ENCODE assay signal across 18 cellular contexts in the genomic region with DNA sequence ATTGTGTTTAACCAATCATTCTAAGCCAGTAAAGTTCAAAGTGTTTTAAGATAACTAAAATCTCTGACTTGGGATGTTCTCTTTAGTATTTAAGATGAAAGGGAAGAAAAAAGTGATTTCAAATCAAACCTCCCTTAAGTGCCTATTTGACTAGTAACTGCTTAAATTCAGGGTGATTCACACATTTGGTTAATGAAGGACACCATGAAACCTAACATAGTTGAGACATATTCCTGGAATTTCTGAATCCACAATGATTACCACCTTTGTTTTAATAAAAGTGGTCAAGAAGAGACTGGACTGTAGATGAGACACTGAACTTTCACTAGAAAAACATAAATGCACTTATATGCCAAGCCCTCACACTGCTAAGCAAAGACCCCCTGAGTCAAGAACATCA.
A peak's percentile ranks its signal among the peaks of the same experiment; 100 is the strongest.
DNase-seq lines count a peak whose midpoint lies in the region; ATAC-seq, FAIRE-seq and TF ChIP-seq lines count a peak whose summit lies in the region.
"Had no signal": no experiment of that assay in that cellular context is flagged by ENCODE, and none has a peak within 500 bp of the region (broad histone marks: within the 10 kb centered on the region; RNA-seq: fewer than 3 reads in every experiment).

No MANE protein-coding gene starts in this region.

- peaks cover 57% of the 10 kb centered on the region for H3K4me1 Mint-ChIP-seq in T-helper 1 cell treated with Interleukin-12 subunit alpha and Interleukin-12 subunit beta and Interleukin-4 antibody, amounts not matched to agents 30 μg/mL and 1 μg/mL, for 36 hours (ENCODE audit: low read depth)
- peaks cover 72% of the 10 kb centered on the region for H3K4me1 Mint-ChIP-seq in nephron progenitor cell

- no peaks in the 10 kb centered on the region for H3K36me3 Mint-ChIP-seq in T-helper 1 cell treated with Interleukin-12 subunit alpha and Interleukin-12 subunit beta and Interleukin-4 antibody, amounts not matched to agents 30 μg/mL and 1 μg/mL, for 36 hours (ENCODE audit: low read depth)
- no peaks in the 10 kb centered on the region for H3K36me3 Mint-ChIP-seq in nephron progenitor cell (ENCODE audit: low read depth)

- H3K27me3 ChIP-seq in bronchial epithelial cell (ENCODE audit: control insufficient read depth, insufficient read depth, low read length), result no peaks in the 10 kb centered on the region
- H3K27me3 ChIP-seq: esophagus muscularis mucosa, stomach, upper lobe of right lung had no signal

- no peaks in the 10 kb centered on the region for H3K36me3 ChIP-seq in bronchial epithelial cell (ENCODE audit: control insufficient read depth, insufficient read depth, low read length)
- H3K36me3 ChIP-seq: esophagus muscularis mucosa, stomach, upper lobe of right lung had no signal

- TF ChIP-seq CTCF in bronchial epithelial cell (IDR thresholded peaks at IDR 0.05; ENCODE audit: insufficient read depth, low read length, severe bottlenecking), result no peak
- no peak for TF ChIP-seq CTCF in nephron progenitor cell (IDR thresholded peaks at IDR 0.05)

- no peaks in the 10 kb centered on the region for H3K27me3 Mint-ChIP-seq in T-helper 1 cell treated with Interleukin-12 subunit alpha and Interleukin-12 subunit beta and Interleukin-4 antibody, amounts not matched to agents 30 μg/mL and 1 μg/mL, for 36 hours (ENCODE audit: low read depth)
- H3K27me3 Mint-ChIP-seq in nephron progenitor cell (ENCODE audit: low read depth, poor library complexity), result peaks cover 3% of the 10 kb centered on the region
- H3K27me3 Mint-ChIP-seq: activated naive CD4-positive, alpha-beta T cell treated with anti-CD3 and anti-CD28 coated beads, Interleukin-2, amount 10 ng/mL, durations not matched to agents 7 days and 5 days had no signal

- no peak for DNase-seq in T-helper 1 cell
- peak; percentile 28 for DNase-seq in HT1080 (ENCODE audit: low read depth)
- DNase-seq in bronchial epithelial cell (ENCODE audit: low read depth), result peak; percentile 47
- DNase-seq in nephron progenitor cell, result no peak
- DNase-seq in NCI-H1105 (lab: John Stamatoyannopoulos, UW), result no peak
- DNase-seq in NCI-H2081 treated with DMSO at 0.1 percent for 48 hours (lab: John Stamatoyannopoulos, UW), result no peak
- DNase-seq: activated CD8-positive, alpha-beta memory T cell treated with anti-CD3 and anti-CD28 coated beads, Interleukin-2, amount 50 U/mL, for 48 hours; activated naive CD4-positive, alpha-beta T cell treated with anti-CD3 and anti-CD28 coated beads, Interleukin-2, amount 10 ng/mL, durations not matched to agents 7 days and 5 days; C1 segment of cervical spinal cord; head of caudate nucleus; NCI-H187; NCI-H345; Right ventricle myocardium superior; stomach; upper lobe of right lung had no signal

- H3K4me3 Mint-ChIP-seq in T-helper 1 cell treated with Interleukin-12 subunit alpha and Interleukin-12 subunit beta and Interleukin-4 antibody, amounts not matched to agents 30 μg/mL and 1 μg/mL, for 36 hours, result no peak overlapping the region
- H3K4me3 Mint-ChIP-seq in nephron progenitor cell, result no peak overlapping the region
- H3K4me3 Mint-ChIP-seq: activated naive CD4-positive, alpha-beta T cell treated with anti-CD3 and anti-CD28 coated beads, Interleukin-2, amount 10 ng/mL, durations not matched to agents 7 days and 5 days had no signal

- H3K27ac Mint-ChIP-seq in T-helper 1 cell treated with Interleukin-12 subunit alpha and Interleukin-12 subunit beta and Interleukin-4 antibody, amounts not matched to agents 30 μg/mL and 1 μg/mL, for 36 hours, result peak overlapping the region; percentile 18
- peak overlapping the region; percentile 97 for H3K27ac Mint-ChIP-seq in nephron progenitor cell
- H3K27ac Mint-ChIP-seq: activated naive CD4-positive, alpha-beta T cell treated with anti-CD3 and anti-CD28 coated beads, Interleukin-2, amount 10 ng/mL, durations not matched to agents 7 days and 5 days had no signal

- no peak for ATAC-seq in HG02678 (IDR thresholded peaks at IDR 0.05; ENCODE audit: unreplicated experiment)
- ATAC-seq: upper lobe of right lung had no signal

- H3K9me3 Mint-ChIP-seq in T-helper 1 cell treated with Interleukin-12 subunit alpha and Interleukin-12 subunit beta and Interleukin-4 antibody, amounts not matched to agents 30 μg/mL and 1 μg/mL, for 36 hours, result no peaks in the 10 kb centered on the region
- no peaks in the 10 kb centered on the region for H3K9me3 Mint-ChIP-seq in nephron progenitor cell
- H3K9me3 Mint-ChIP-seq: activated naive CD4-positive, alpha-beta T cell treated with anti-CD3 and anti-CD28 coated beads, Interleukin-2, amount 10 ng/mL, durations not matched to agents 7 days and 5 days had no signal

- no peak for FAIRE-seq in bronchial epithelial cell (lab: Jason Lieb, UNC)

- no peak overlapping the region for H3K4me3 ChIP-seq in bronchial epithelial cell (ENCODE audit: low read depth, low read length)
- H3K4me3 ChIP-seq: esophagus muscularis mucosa, stomach, upper lobe of right lung had no signal

Comparison
In these comparisons a context has a peak if more than half of its experiments do, and no peak if none do; other contexts are left out.
1. DNase-seq: peak in HT1080 (single experiment) and bronchial epithelial cell (single experiment); none in T-helper 1 cell (0 of 5), nephron progenitor cell (single experiment), NCI-H1105 (single experiment) and NCI-H2081 treated with DMSO at 0.1 percent for 48 hours (single experiment).